ENCODE assay signal across 9 cellular contexts in genomic region chr5:96876292-96876850, GRCh38. TPM values are rescaled to one million over a fixed set of nuclear protein-coding genes. Genes with fewer than 3 reads are reported as not detected.
DNase-seq lines count a peak whose midpoint lies in the region; ATAC-seq, FAIRE-seq and TF ChIP-seq lines count a peak whose summit lies in the region.
"Had no signal": no experiment of that assay in that cellular context is flagged by ENCODE, and none has a peak within 500 bp of the region (broad histone marks: within the 10 kb centered on the region; RNA-seq: fewer than 3 reads in every experiment).

ERAP2 (plus strand) TSS chr5:96876500; CDS start chr5:96879686, 3,186 bp downstream.

- H3K27ac Mint-ChIP-seq in activated CD8-positive, alpha-beta T cell treated with anti-CD3 and anti-CD28 coated beads for 36 hours: peak within 1 kb of the TSS; percentile 97

- no peak for TF ChIP-seq POLR2A in H54 (IDR thresholded peaks at IDR 0.05; ENCODE audit: low read depth, low read length)

- CTCF ChIA-PET in activated CD8-positive, alpha-beta T cell treated with anti-CD3 and anti-CD28 coated beads for 36 hours (lab: Charles Lee): interaction anchor here (0.8 to 16.2 kb wide), 15 partner anchors 6 to 286 kb away, joined by 3 to 213 read pairs (median 7); partner anchors contain the start of gene ERAP1

- H3K9me3 ChIP-seq in MG63 (no peaks in the 10 kb centered on the region), pancreas (no peaks in the 10 kb centered on the region)

- peak; percentile 70 for ATAC-seq in activated CD8-positive, alpha-beta T cell treated with anti-CD3 and anti-CD28 coated beads for 36 hours
- ATAC-seq in pancreas: peak; percentile 70 to 92 (median 88)

- H3K9me3 Mint-ChIP-seq in activated CD8-positive, alpha-beta T cell treated with anti-CD3 and anti-CD28 coated beads for 36 hours: no peaks in the 10 kb centered on the region

- H3K4me1 Mint-ChIP-seq in activated CD8-positive, alpha-beta T cell treated with anti-CD3 and anti-CD28 coated beads for 36 hours (ENCODE audit: low read depth): peaks cover 60% of the 10 kb centered on the region

- peak within 1 kb of the TSS; percentile 89 for H3K4me3 Mint-ChIP-seq in activated CD8-positive, alpha-beta T cell treated with anti-CD3 and anti-CD28 coated beads for 36 hours

- DNase-seq in NCI-H510A treated with DMSO at 0.1 percent for 48 hours (lab: John Stamatoyannopoulos, UW) (peak; percentile 32), NCI-H510A (lab: John Stamatoyannopoulos, UW) (no peak), H54 (ENCODE audit: insufficient read length, low spot score) (no peak), MG63 (no peak), fibroblast of villous mesenchyme (ENCODE audit: low read depth) (peak; percentile 80), pancreas (no peak), HuH-7.5 (ENCODE audit: low spot score) (no peak)
- peak; percentile 28 for DNase-seq in activated CD8-positive, alpha-beta T cell treated with anti-CD3 and anti-CD28 coated beads for 36 hours

- TF ChIP-seq CTCF in activated CD8-positive, alpha-beta T cell treated with anti-CD3 and anti-CD28 coated beads for 36 hours (IDR thresholded peaks at IDR 0.05): no peak
- TF ChIP-seq CTCF in fibroblast of villous mesenchyme (IDR thresholded peaks at IDR 0.05; ENCODE audit: insufficient read depth, low read depth, low read length): no peak
- no peak for TF ChIP-seq CTCF in pancreas (IDR thresholded peaks at IDR 0.05)

- intact Hi-C loops in activated CD8-positive, alpha-beta T cell treated with anti-CD3 and anti-CD28 coated beads for 36 hours (cut with micrococcal nuclease): loop anchor here (2.0 to 5.0 kb wide), 2 partner anchors 58 to 69 kb away; partner anchors contain the start of gene ERAP1
- intact Hi-C loops in pancreas (cut with DNase I): loop anchor here in 1 of 3 donors (10.0 kb wide), 1 partner anchor 278 kb away; no protein-coding TSS in a partner anchor

- H3K27me3 ChIP-seq in MG63: no peaks in the 10 kb centered on the region
- H3K27me3 ChIP-seq in pancreas: no peaks in the 10 kb centered on the region

- H3K36me3 Mint-ChIP-seq in activated CD8-positive, alpha-beta T cell treated with anti-CD3 and anti-CD28 coated beads for 36 hours (ENCODE audit: low read depth): peaks cover 22% of the 10 kb centered on the region

- POLR2A ChIA-PET in activated CD8-positive, alpha-beta T cell treated with anti-CD3 and anti-CD28 coated beads for 36 hours (lab: Charles Lee): interaction anchor here (0.7 to 4.8 kb wide), 20 partner anchors 9 to 124 kb away, joined by 3 to 27 read pairs (median 5); partner anchors contain the start of genes ERAP1 and LNPEP

- peaks cover 0 to 5% (median 0%) of the 10 kb centered on the region in 3 donors for H3K4me1 ChIP-seq in pancreas

- no peaks in the 10 kb centered on the region for H3K27me3 Mint-ChIP-seq in activated CD8-positive, alpha-beta T cell treated with anti-CD3 and anti-CD28 coated beads for 36 hours

- H3K27ac ChIP-seq in pancreas: peak within 1 kb of the TSS in 3 of 4 donors; percentile 46 to 60 (median 54)

- peak; percentile 11 for FAIRE-seq in H54 (lab: Jason Lieb, UNC)
- peak; percentile 47 for FAIRE-seq in pancreas (lab: Jason Lieb, UNC)
- FAIRE-seq: G401.6 had no signal

- H3K4me3 ChIP-seq in MG63 (peak within 1 kb of the TSS; percentile 67), fibroblast of villous mesenchyme (ENCODE audit: low read depth, low read length) (peak within 1 kb of the TSS; percentile 73), pancreas (peak within 1 kb of the TSS; percentile 36 to 57 (median 50))

- peaks cover 3% of the 10 kb centered on the region; the same call in 1 of the 2 replicates for H3K36me3 ChIP-seq in MG63
- H3K36me3 ChIP-seq in pancreas: no peaks in the 10 kb centered on the region

- WGBS in pancreas, 2 donors: 2% methylated on average over 6 of the region's 6 CpGs

RNA-seq across cellular contexts. Expression of gene ERAP2, which starts in this region (rescaled TPM):
- 0.43 and 1.9 TPM in 2 replicates for total RNA-seq in MG63 (2014; rRNA removed; shearing (Covaris generic); ENCODE audit: low replicate concordance)
- total RNA-seq in activated CD8-positive, alpha-beta T cell treated with anti-CD3 and anti-CD28 coated beads for 36 hours: 10 to 100 TPM; 43.0 to 44.5 TPM
- 15.8 and 64.8 TPM in 2 replicates for total RNA-seq in fibroblast of villous mesenchyme
- 1 to 10 TPM in 4 of 6 donors, under 1 TPM in 2; 0.22 to 9.3 (median 2.5) TPM for total RNA-seq in pancreas
- polyA plus RNA-seq in pancreas: 1 to 10 TPM in 1 of 2 donors, under 1 TPM in 1; 0.87 to 1.2 TPM

Comparison
In these comparisons a context has a peak if more than half of its experiments do, and no peak if none do; other contexts are left out.
1. DNase-seq: peak in NCI-H510A treated with DMSO at 0.1 percent for 48 hours (single experiment), activated CD8-positive, alpha-beta T cell treated with anti-CD3 and anti-CD28 coated beads for 36 hours (single experiment) and fibroblast of villous mesenchyme (single experiment); none in NCI-H510A (single experiment), H54 (single experiment), MG63 (single experiment), pancreas (0 of 6) and HuH-7.5 (single experiment).
2. Peak in every context shown above with its lines, with median percentiles within 50 percentile points of each other: H3K4me3 ChIP-seq.